In the genomic region with DNA sequence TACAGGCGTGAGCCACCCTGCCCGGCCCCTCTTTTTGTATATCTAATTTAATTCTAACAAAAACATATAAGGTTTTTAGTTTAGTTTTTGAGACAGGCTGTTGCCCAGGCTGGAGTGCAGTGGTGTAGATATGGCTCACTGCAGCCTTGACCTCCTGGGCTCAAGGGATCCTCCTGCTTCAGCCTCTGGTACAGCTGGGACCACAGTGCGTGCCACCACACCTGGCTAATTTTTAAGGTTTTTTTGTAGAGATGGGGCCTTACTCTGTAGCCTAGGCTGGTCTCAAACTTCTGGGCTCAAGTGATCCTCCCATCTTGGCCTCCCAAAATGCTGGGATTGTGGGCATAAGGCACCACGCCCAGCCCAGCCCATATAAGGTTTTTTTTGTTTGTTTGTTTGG, we compare ENCODE assay signal across 8 cellular contexts. TPM values are rescaled to one million over a fixed set of nuclear protein-coding genes. Genes with fewer than 3 reads are reported as not detected.
A peak's percentile ranks its signal among the peaks of the same experiment; 100 is the strongest.
DNase-seq lines count a peak whose midpoint lies in the region; ATAC-seq and TF ChIP-seq lines count a peak whose summit lies in the region.

No MANE protein-coding gene starts in this region.

- peak overlapping the region; percentile 37; the same call in 1 of the 2 replicates for H3K4ac ChIP-seq in IMR-90 (ENCODE audit: low read depth, low read length)

- TF ChIP-seq CTCF in IMR-90 (conservative IDR thresholded peaks at IDR 0.05; ENCODE audit: low read depth, low read length) (no peak), progenitor cell of endocrine pancreas (IDR thresholded peaks at IDR 0.05; ENCODE audit: unreplicated experiment) (no peak)

- peaks cover 45% of the 10 kb centered on the region for H3K4me1 Mint-ChIP-seq in activated T-helper 2 cell treated with anti-CD3 and anti-CD28 coated beads, Interferon-gamma antibody, Interleukin-2, Interleukin-4, amounts not matched to agents 10 μg/mL and 5 μg/mL and 100 μg/mL, durations not matched to agents 14 hours and 24 hours and 36 hours (ENCODE audit: low read depth)
- H3K4me1 Mint-ChIP-seq in immature natural killer cell (peaks cover 37 to 43% of the 10 kb centered on the region in 2 donors), progenitor cell of endocrine pancreas (ENCODE audit: low read depth) (peaks cover 5% of the 10 kb centered on the region)
- peaks cover 28 to 50% of the 10 kb centered on the region in 2 donors for H3K4me1 Mint-ChIP-seq in stimulated activated naive B cell treated with anti-CD40 and anti-IgM and Interleukin-4, amounts not matched to agents 10 μg/mL and 1 μg/mL and 100 μg/mL, for 72 hours

- TF ChIP-seq POLR2A in IMR-90 (IDR thresholded peaks at IDR 0.05; ENCODE audit: low read depth, low read length), result no peak; the same call in 1 of the 2 replicates

- 0 out of 2 replicates have a peak overlapping the region, but pooled peaks have one; percentile 26 for H2BK120ac ChIP-seq in IMR-90 (ENCODE audit: low read depth, low read length)

- H2BK15ac ChIP-seq in IMR-90 (ENCODE audit: low read depth, low read length), result 0 out of 3 replicates have a peak overlapping the region, but pooled peaks have one; percentile 13

- peaks cover 57% of the 10 kb centered on the region for H3K36me3 Mint-ChIP-seq in activated T-helper 2 cell treated with anti-CD3 and anti-CD28 coated beads, Interferon-gamma antibody, Interleukin-2, Interleukin-4, amounts not matched to agents 10 μg/mL and 5 μg/mL and 100 μg/mL, durations not matched to agents 14 hours and 24 hours and 36 hours (ENCODE audit: low read depth)
- H3K36me3 Mint-ChIP-seq in immature natural killer cell (peaks cover 0 to 9% (median 6%) of the 10 kb centered on the region in 3 donors), progenitor cell of endocrine pancreas (ENCODE audit: insufficient read depth) (peaks cover 11% of the 10 kb centered on the region)
- peaks cover 12 to 32% of the 10 kb centered on the region in 2 donors for H3K36me3 Mint-ChIP-seq in stimulated activated naive B cell treated with anti-CD40 and anti-IgM and Interleukin-4, amounts not matched to agents 10 μg/mL and 1 μg/mL and 100 μg/mL, for 72 hours

- peak overlapping the region; percentile 90 for H3K27ac Mint-ChIP-seq in activated T-helper 2 cell treated with anti-CD3 and anti-CD28 coated beads, Interferon-gamma antibody, Interleukin-2, Interleukin-4, amounts not matched to agents 10 μg/mL and 5 μg/mL and 100 μg/mL, durations not matched to agents 14 hours and 24 hours and 36 hours
- H3K27ac Mint-ChIP-seq in immature natural killer cell (peak overlapping the region; percentile 90 to 100 (median 97)), progenitor cell of endocrine pancreas (no peak overlapping the region)
- H3K27ac Mint-ChIP-seq in stimulated activated naive B cell treated with anti-CD40 and anti-IgM and Interleukin-4, amounts not matched to agents 10 μg/mL and 1 μg/mL and 100 μg/mL, for 72 hours, result peak overlapping the region; percentile 20

- H2AK5ac ChIP-seq in IMR-90 (ENCODE audit: low read depth, low read length), result peak overlapping the region; percentile 77; the same call in 1 of the 2 replicates

- H3K4me2 ChIP-seq in IMR-90 (ENCODE audit: low read depth, low read length), result no peak overlapping the region

- H3K14ac ChIP-seq in IMR-90 (replicated peaks; ENCODE audit: low read depth, low read length), result no peak overlapping the region

- no peak overlapping the region for H3K56ac ChIP-seq in IMR-90 (ENCODE audit: extremely low read depth, insufficient read depth, low read length)

- CTCF ChIA-PET in IMR-90 (lab: Yijun Ruan, JAX), result no interaction called here

- peaks cover 13 to 53% of the 10 kb centered on the region in 2 experiments for H3K79me1 ChIP-seq in IMR-90 (ENCODE audit: low read depth in 1 of 2, low read length in 2 of 2)

- H2AK9ac ChIP-seq in IMR-90 (replicated peaks; ENCODE audit: low read depth, low read length, poor library complexity), result no peak overlapping the region

- H3K4me3 Mint-ChIP-seq in activated T-helper 2 cell treated with anti-CD3 and anti-CD28 coated beads, Interferon-gamma antibody, Interleukin-2, Interleukin-4, amounts not matched to agents 10 μg/mL and 5 μg/mL and 100 μg/mL, durations not matched to agents 14 hours and 24 hours and 36 hours (ENCODE audit: low read depth), result no peak overlapping the region
- H3K4me3 Mint-ChIP-seq in immature natural killer cell (no peak overlapping the region), progenitor cell of endocrine pancreas (ENCODE audit: low read depth) (no peak overlapping the region)
- H3K4me3 Mint-ChIP-seq in stimulated activated naive B cell treated with anti-CD40 and anti-IgM and Interleukin-4, amounts not matched to agents 10 μg/mL and 1 μg/mL and 100 μg/mL, for 72 hours, result no peak overlapping the region

- in situ Hi-C loops in IMR-90 (cut with MboI; ENCODE audit: low sequenced_read_pairs), result loop anchor here (5.0 kb wide), 1 partner anchor 33 kb away; a partner anchor contains a TSS

- no peak overlapping the region for H3K9ac ChIP-seq in IMR-90 (ENCODE audit: low read depth, low read length)

- peaks cover 14% of the 10 kb centered on the region for H3K4me1 ChIP-seq in IMR-90 (ENCODE audit: control insufficient read depth, insufficient read depth, low read length)

- intact Hi-C loops in IMR-90 (cut with micrococcal nuclease), result loop anchor here (2.0 kb wide), 1 partner anchor 32 kb away; a partner anchor contains a TSS
- intact Hi-C loops in activated T-helper 2 cell treated with anti-CD3 and anti-CD28 coated beads, Interferon-gamma antibody, Interleukin-2, Interleukin-4, amounts not matched to agents 10 μg/mL and 5 μg/mL and 100 μg/mL, durations not matched to agents 14 hours and 24 hours and 36 hours (cut with micrococcal nuclease), result no loop called here

- POLR2A ChIA-PET in IMR-90 (lab: Charles Lee; ENCODE audit: unreplicated experiment), result interaction anchor here (0.6 kb wide), 1 partner anchor 724 kb away, joined by 4 read pairs; no protein-coding TSS in a partner anchor

- H3K27me3 Mint-ChIP-seq in activated T-helper 2 cell treated with anti-CD3 and anti-CD28 coated beads, Interferon-gamma antibody, Interleukin-2, Interleukin-4, amounts not matched to agents 10 μg/mL and 5 μg/mL and 100 μg/mL, durations not matched to agents 14 hours and 24 hours and 36 hours (ENCODE audit: low read depth), result no peaks in the 10 kb centered on the region
- H3K27me3 Mint-ChIP-seq in immature natural killer cell (ENCODE audit: low read depth in 3 of 3), result peaks cover 2 to 26% (median 5%) of the 10 kb centered on the region in 3 donors
- no peaks in the 10 kb centered on the region for H3K27me3 Mint-ChIP-seq in stimulated activated naive B cell treated with anti-CD40 and anti-IgM and Interleukin-4, amounts not matched to agents 10 μg/mL and 1 μg/mL and 100 μg/mL, for 72 hours
- no peaks in the 10 kb centered on the region for H3K27me3 Mint-ChIP-seq in progenitor cell of endocrine pancreas

- H4K91ac ChIP-seq in IMR-90 (ENCODE audit: insufficient read depth, low read depth, low read length), result peak overlapping the region; percentile 24; the same call in 1 of the 2 replicates

- 0 out of 2 replicates have a peak, but pooled peaks cover 2% of the 10 kb centered on the region for H3K9me1 ChIP-seq in IMR-90 (ENCODE audit: insufficient read depth, low read length)

- H4K8ac ChIP-seq in IMR-90 (ENCODE audit: low read depth in 2 of 2, low read length in 2 of 2), result no peak overlapping the region; a peak in 1 of 4 replicates

- H3K18ac ChIP-seq in IMR-90 (ENCODE audit: low read depth, low read length), result no peak overlapping the region

- no TSS peak for BruUV-seq in IMR-90 (replicated peaks; lab: Mats Ljungman, UMichigan)

- H2AFZ ChIP-seq in IMR-90 (replicated peaks; ENCODE audit: low read length, poor library complexity), result no peak overlapping the region

- WGBS in IMR-90 (ENCODE audit: extremely low coverage in 2 of 2, insufficient read length in 1 of 2), 2 experiments, result no CpG with 5 or more reads among the region's 4 CpGs

- peak overlapping the region; percentile 20; the same call in 1 of the 2 replicates for H3K23ac ChIP-seq in IMR-90 (ENCODE audit: low read depth, low read length)

- dilution Hi-C loops in IMR-90 (cut with HindIII; ENCODE audit: low sequenced_read_pairs, unreplicated experiment), result no loop called here

- H3K27ac ChIP-seq in IMR-90 (ENCODE audit: insufficient read depth, low read length), result peak overlapping the region; percentile 62

- H3K4me3 ChIP-seq in IMR-90 (ENCODE audit: insufficient read depth, low read depth, low read length), result no peak overlapping the region

- no peak for TF ChIP-seq RAD21 in IMR-90 (IDR thresholded peaks at IDR 0.05; ENCODE audit: low read length)

- H2BK5ac ChIP-seq in IMR-90 (ENCODE audit: low read depth, low read length, poor library complexity, severe bottlenecking), result peak overlapping the region; percentile 58

- ATAC-seq in IMR-90 (ENCODE audit: low read depth), result no peak
- ATAC-seq in stimulated activated naive B cell treated with anti-CD40 and anti-IgM and Interleukin-4, amounts not matched to agents 10 μg/mL and 1 μg/mL and 100 μg/mL, for 72 hours (replicated peaks), result no peak
- ATAC-seq in GM19397 (IDR thresholded peaks at IDR 0.05; ENCODE audit: unreplicated experiment), result no peak

- H4K5ac ChIP-seq in IMR-90 (ENCODE audit: low read depth, low read length), result no peak overlapping the region

- H2BK20ac ChIP-seq in IMR-90 (ENCODE audit: low read depth, low read length), result no peak overlapping the region

- no peaks in the 10 kb centered on the region for H3K9me3 ChIP-seq in IMR-90 (ENCODE audit: control insufficient read depth, insufficient read depth, low read length)

- H3K36me3 ChIP-seq in IMR-90 (ENCODE audit: control insufficient read depth, insufficient read depth, low read length), result peaks cover 2% of the 10 kb centered on the region; the same call in 1 of the 2 replicates

- peaks cover 3% of the 10 kb centered on the region; the same call in 1 of the 2 replicates for H4K20me1 ChIP-seq in IMR-90 (ENCODE audit: insufficient read depth, low read length)

- no peaks in the 10 kb centered on the region for H3K9me3 Mint-ChIP-seq in activated T-helper 2 cell treated with anti-CD3 and anti-CD28 coated beads, Interferon-gamma antibody, Interleukin-2, Interleukin-4, amounts not matched to agents 10 μg/mL and 5 μg/mL and 100 μg/mL, durations not matched to agents 14 hours and 24 hours and 36 hours
- H3K9me3 Mint-ChIP-seq in immature natural killer cell, result no peaks in the 10 kb centered on the region
- no peaks in the 10 kb centered on the region for H3K9me3 Mint-ChIP-seq in stimulated activated naive B cell treated with anti-CD40 and anti-IgM and Interleukin-4, amounts not matched to agents 10 μg/mL and 1 μg/mL and 100 μg/mL, for 72 hours
- no peaks in the 10 kb centered on the region for H3K9me3 Mint-ChIP-seq in progenitor cell of endocrine pancreas (ENCODE audit: low read depth)

- H3K27me3 ChIP-seq in IMR-90 (ENCODE audit: control insufficient read depth, insufficient read depth, low read length), result no peaks in the 10 kb centered on the region

- no peak for DNase-seq in IMR-90
- no peak for DNase-seq in activated T-helper 2 cell treated with anti-CD3 and anti-CD28 coated beads, Interferon-gamma antibody, Interleukin-2, Interleukin-4, amounts not matched to agents 10 μg/mL and 5 μg/mL and 100 μg/mL, durations not matched to agents 14 hours and 24 hours and 36 hours (ENCODE audit: low spot score)
- no peak for DNase-seq in immature natural killer cell
- DNase-seq in stimulated activated naive B cell treated with anti-CD40 and anti-IgM and Interleukin-4, amounts not matched to agents 10 μg/mL and 1 μg/mL and 100 μg/mL, for 72 hours, result no peak
- no peak for DNase-seq in OCI-M2 (lab: John Stamatoyannopoulos, UW; ENCODE audit: unreplicated experiment)
- no peak for DNase-seq in progenitor cell of endocrine pancreas (ENCODE audit: low spot score, unreplicated experiment)
- DNase-seq in SIG-M5 treated with dmso at 0.1 percent for 504 hours (lab: John Stamatoyannopoulos, UW; ENCODE audit: unreplicated experiment), result no peak

RNA-seq across cellular contexts. Expression of a gene that starts 18.8 kb away (rescaled TPM):
- 53.2 and 62.8 TPM in 2 replicates for total RNA-seq in IMR-90 (2012; rRNA removed)
- 89.4 and 96.5 TPM in 2 replicates for polyA plus RNA-seq in IMR-90 (2012; rRNA removed)
- 15.3 and 27.8 TPM in 2 replicates for polyA plus RNA-seq in IMR-90 (2012; cell fraction: cytosol; rRNA removed)
- 6.4 and 30.3 TPM in 2 replicates for polyA plus RNA-seq in IMR-90 (2012; cell fraction: nucleus; rRNA removed; ENCODE audit: low replicate concordance)
- 252 and 253 TPM in 2 replicates for total RNA-seq in activated T-helper 2 cell treated with anti-CD3 and anti-CD28 coated beads, Interferon-gamma antibody, Interleukin-2, Interleukin-4, amounts not matched to agents 10 μg/mL and 5 μg/mL and 100 μg/mL, durations not matched to agents 14 hours and 24 hours and 36 hours
- 10 to 100 TPM; 52.2 to 97.5 (median 82.3) TPM for polyA plus RNA-seq in immature natural killer cell
- 164 and 169 TPM in 2 replicates for total RNA-seq in progenitor cell of endocrine pancreas

RNA-seq across cellular contexts. Expression of a gene that starts 31.2 kb away (rescaled TPM):
- total RNA-seq in IMR-90 (2012; rRNA removed) (142 and 212 TPM in 2 replicates), progenitor cell of endocrine pancreas (204 and 212 TPM in 2 replicates)
- polyA plus RNA-seq in IMR-90 (2012; rRNA removed) (79.5 and 88.4 TPM in 2 replicates), immature natural killer cell (100 to 1,000 TPM in 1 of 3 donors, 10 to 100 TPM in 2; 44.2 to 113 (median 73.0) TPM)
- 32.7 and 42.7 TPM in 2 replicates for polyA plus RNA-seq in IMR-90 (2012; cell fraction: cytosol; rRNA removed)
- polyA plus RNA-seq in IMR-90 (2012; cell fraction: nucleus; rRNA removed; ENCODE audit: low replicate concordance), result 327 and 737 TPM in 2 replicates
- 217 and 221 TPM in 2 replicates for total RNA-seq in activated T-helper 2 cell treated with anti-CD3 and anti-CD28 coated beads, Interferon-gamma antibody, Interleukin-2, Interleukin-4, amounts not matched to agents 10 μg/mL and 5 μg/mL and 100 μg/mL, durations not matched to agents 14 hours and 24 hours and 36 hours
